20 cellular contexts compared by ENCODE assay signal in the genomic region with DNA sequence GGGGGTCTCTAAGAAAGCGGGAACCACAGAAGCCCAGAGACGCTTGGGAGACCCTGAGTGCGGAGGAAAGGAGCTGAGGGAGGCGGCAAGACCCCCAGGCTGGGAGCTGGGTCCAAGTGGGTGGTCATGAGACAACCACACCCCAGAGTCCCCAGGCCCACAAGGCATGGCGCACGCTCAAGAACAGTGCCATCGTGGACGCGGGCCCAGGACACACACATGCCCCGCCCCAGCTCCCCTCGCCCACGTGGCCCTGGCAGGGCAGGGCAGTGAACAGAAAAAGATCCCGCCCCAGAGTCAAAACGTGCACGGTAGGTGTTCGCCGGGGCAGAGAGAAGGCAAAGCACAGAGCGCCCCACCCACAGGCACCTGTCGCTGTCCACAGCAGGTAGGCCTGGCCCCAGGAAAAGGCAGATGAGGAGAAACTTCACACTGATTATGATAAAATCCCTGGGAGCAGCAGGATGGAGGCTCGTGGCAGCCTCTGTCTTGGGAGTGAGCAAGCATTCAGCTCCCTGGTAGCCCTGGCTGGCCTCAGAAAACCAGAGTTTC. TPM values are rescaled to one million over a fixed set of nuclear protein-coding genes. Genes with fewer than 3 reads are reported as not detected.
"Had no signal": no experiment of that assay in that cellular context is flagged by ENCODE, and none has a peak within 500 bp of the region (broad histone marks: within the 10 kb centered on the region; RNA-seq: fewer than 3 reads in every experiment).

No MANE protein-coding gene starts in this region.

- ATAC-seq: gastrocnemius medialis; naive thymus-derived CD4-positive, alpha-beta T cell had no signal

- H3K4me1 ChIP-seq: esophagus muscularis mucosa, gastrocnemius medialis, sigmoid colon, uterus had no signal

- H3K9me3 Mint-ChIP-seq: naive thymus-derived CD4-positive, alpha-beta T cell; nephron progenitor cell had no signal

- H3K4me3 Mint-ChIP-seq: naive thymus-derived CD4-positive, alpha-beta T cell; nephron progenitor cell had no signal

- H3K27ac ChIP-seq: coronary artery, dorsolateral prefrontal cortex, esophagus muscularis mucosa, gastrocnemius medialis, sigmoid colon, skin epidermis, uterus had no signal

- DNase-seq: dorsolateral prefrontal cortex; effector CD8-positive, alpha-beta T cell; gastrocnemius medialis; mesendoderm; naive thymus-derived CD4-positive, alpha-beta T cell; nephron progenitor cell; sigmoid colon; stimulated activated CD4-positive, alpha-beta T cell treated with anti-CD3 and anti-CD28 coated beads, Interleukin-2, amount 100 ng/mL, for 24 hours; stimulated activated naive CD4-positive, alpha-beta T cell treated with Interleukin-2 at 50 U/mL for 16 hours; trophoblast cell; uterus had no signal

- H3K27ac Mint-ChIP-seq: nephron progenitor cell had no signal

- H3K36me3 Mint-ChIP-seq: naive thymus-derived CD4-positive, alpha-beta T cell had no signal

- H3K36me3 ChIP-seq: esophagus muscularis mucosa, gastrocnemius medialis, sigmoid colon, uterus had no signal

- H3K4me3 ChIP-seq: coronary artery, dorsolateral prefrontal cortex, esophagus muscularis mucosa, gastrocnemius medialis, sigmoid colon, skin epidermis, uterus had no signal

- H3K9me3 ChIP-seq: esophagus muscularis mucosa, gastrocnemius medialis, sigmoid colon, uterus had no signal

- H3K4me1 Mint-ChIP-seq: nephron progenitor cell had no signal

RNA-seq across cellular contexts. Expression of gene BPIFB1, which starts 50.0 kb away (rescaled TPM):
- total RNA-seq: chondrocyte; dorsolateral prefrontal cortex; esophagus muscularis mucosa; fibroblast of villous mesenchyme; gastrocnemius medialis; kidney epithelial cell; lung microvascular endothelial cell; naive thymus-derived CD4-positive, alpha-beta T cell; osteocyte; pulmonary artery endothelial cell; sigmoid colon had no signal
